Comparison of ENCODE assay signal across 11 cellular contexts in genomic region chr1:156592910-156593732, GRCh38. TPM values are rescaled to one million over a fixed set of nuclear protein-coding genes. Genes with fewer than 3 reads are reported as not detected.
DNase-seq lines count a peak whose midpoint lies in the region; TF ChIP-seq lines count a peak whose summit lies in the region.
"Had no signal": no experiment of that assay in that cellular context is flagged by ENCODE, and none has a peak within 500 bp of the region (broad histone marks: within the 10 kb centered on the region; RNA-seq: fewer than 3 reads in every experiment).

No MANE protein-coding gene starts in this region.

- no peaks in the 10 kb centered on the region for H3K27me3 Mint-ChIP-seq in MCF 10A (ENCODE audit: insufficient read depth, unreplicated experiment)

- H3K4me3 Mint-ChIP-seq in MCF 10A (ENCODE audit: unreplicated experiment) = peak overlapping the region; percentile 77

- DNase-seq in NCI-H748 (lab: John Stamatoyannopoulos, UW; ENCODE audit: unreplicated experiment) (peak; percentile 10), NCI-H748 treated with DMSO at 0.1 percent for 48 hours (lab: John Stamatoyannopoulos, UW) (no peak), NCI-H510A treated with DMSO at 0.1 percent for 48 hours (lab: John Stamatoyannopoulos, UW) (peak; percentile 72), MCF 10A (ENCODE audit: unreplicated experiment) (no peak), retinal pigment epithelial cell (ENCODE audit: low read depth) (no peak), LoVo (ENCODE audit: low spot score) (no peak), globus pallidus (ENCODE audit: low spot score) (no peak)
- no peak for DNase-seq in stimulated activated CD4-positive, alpha-beta T cell treated with anti-CD3 and anti-CD28 coated beads, Interleukin-1b, Interleukin-23, amount 100 ng/mL, for 48 hours
- DNase-seq: Peyer's patch had no signal

- peak overlapping the region; percentile 65 for H3K4me3 ChIP-seq in retinal pigment epithelial cell (ENCODE audit: low read length)

- CTCF ChIA-PET in MCF 10A (lab: Yijun Ruan, JAX) = interaction anchor here (0.5 to 2.6 kb wide), 19 partner anchors 9 to 611 kb away, joined by 3 to 20 read pairs (median 4); no protein-coding TSS in a partner anchor

- H3K36me3 Mint-ChIP-seq in MCF 10A (ENCODE audit: insufficient read depth, unreplicated experiment) = peaks cover 47% of the 10 kb centered on the region

- H3K4me1 Mint-ChIP-seq in MCF 10A (ENCODE audit: insufficient read depth, unreplicated experiment) = peaks cover 13% of the 10 kb centered on the region

- peak overlapping the region; percentile 65 for H3K27ac Mint-ChIP-seq in MCF 10A (ENCODE audit: low read depth, unreplicated experiment)

- no TSS peak for BruUV-seq in MCF 10A (replicated peaks; lab: Mats Ljungman, UMichigan)

- POLR2A ChIA-PET in MCF 10A (lab: Yijun Ruan, JAX) = interaction anchor here (0.6 to 6.1 kb wide), 13 partner anchors 10 to 310 kb away, joined by 3 to 134 read pairs (median 9); partner anchors contain the start of genes GPATCH4, MEF2D, SMG5 and TTC24

- TF ChIP-seq CTCF in MCF 10A (IDR thresholded peaks at IDR 0.05; ENCODE audit: unreplicated experiment) = no peak
- no peak for TF ChIP-seq CTCF in retinal pigment epithelial cell (conservative IDR thresholded peaks at IDR 0.05; ENCODE audit: low read depth, low read length)

- H3K9me3 Mint-ChIP-seq in MCF 10A (ENCODE audit: unreplicated experiment) = no peaks in the 10 kb centered on the region

- intact Hi-C loops in MCF 10A (cut with micrococcal nuclease) = no loop called here

RNA-seq across cellular contexts. Expression of gene NAXE, which starts 1.5 kb away (rescaled TPM):
- total RNA-seq in MCF 10A (2022) = 141 and 155 TPM in 2 replicates

RNA-seq across cellular contexts. Expression of gene GPATCH4, which starts 8.2 kb away (rescaled TPM):
- 67.3 and 107 TPM in 2 replicates for total RNA-seq in MCF 10A (2022)

RNA-seq across cellular contexts. Expression of gene TTC24, which starts 13.6 kb away (rescaled TPM):
- total RNA-seq in MCF 10A (2022) = not detected in 2 replicates
- total RNA-seq: Peyer's patch, sciatic nerve, tibial nerve had no signal

RNA-seq across cellular contexts. Expression of gene IQGAP3, which starts 20.8 kb away (rescaled TPM):
- total RNA-seq in MCF 10A (2022) = 36.4 and 48.3 TPM in 2 replicates

RNA-seq across cellular contexts. Expression of gene HAPLN2, which starts 26.1 kb away (rescaled TPM):
- not detected in 2 replicates for total RNA-seq in MCF 10A (2022)

Comparison
In these comparisons a context has a peak if more than half of its experiments do, and no peak if none do; other contexts are left out.
1. DNase-seq: peak in NCI-H748 (single experiment) and NCI-H510A treated with DMSO at 0.1 percent for 48 hours (single experiment); none in NCI-H748 treated with DMSO at 0.1 percent for 48 hours (single experiment), MCF 10A (single experiment), retinal pigment epithelial cell (single experiment), LoVo (single experiment), stimulated activated CD4-positive, alpha-beta T cell treated with anti-CD3 and anti-CD28 coated beads, Interleukin-1b, Interleukin-23, amount 100 ng/mL, for 48 hours (single experiment) and globus pallidus (single experiment).